17 cellular contexts compared by ENCODE assay signal in genomic region chr10:112385143-112385695, GRCh38. TPM values are rescaled to one million over a fixed set of nuclear protein-coding genes. Genes with fewer than 3 reads are reported as not detected.
DNase-seq lines count a peak whose midpoint lies in the region; ATAC-seq and TF ChIP-seq lines count a peak whose summit lies in the region.
"Had no signal": no experiment of that assay in that cellular context is flagged by ENCODE, and none has a peak within 500 bp of the region (broad histone marks: within the 10 kb centered on the region; RNA-seq: fewer than 3 reads in every experiment).

No MANE protein-coding gene starts in this region.

- H2BK120ac ChIP-seq in trophoblast cell (ENCODE audit: insufficient read depth, low read length, poor library complexity) (no peak overlapping the region), H9 (ENCODE audit: low read depth, low read length, poor library complexity, severe bottlenecking) (no peak overlapping the region)

- H3K27me3 ChIP-seq in CD4-positive, CD25-positive, alpha-beta regulatory T cell (ENCODE audit: control insufficient read depth, insufficient read depth, low read length): no peaks in the 10 kb centered on the region
- H3K27me3 ChIP-seq in PC-9 (ENCODE audit: insufficient read depth, low read depth) (no peaks in the 10 kb centered on the region), trophoblast cell (ENCODE audit: insufficient read depth, low read length) (no peaks in the 10 kb centered on the region), H9 (ENCODE audit: insufficient read depth, low read length) (no peaks in the 10 kb centered on the region)

- H3K36me3 Mint-ChIP-seq in CD4-positive, CD25-positive, alpha-beta regulatory T cell: peaks cover 21% of the 10 kb centered on the region
- no peaks in the 10 kb centered on the region for H3K36me3 Mint-ChIP-seq in H9 (ENCODE audit: insufficient read depth in 1 of 3, low read depth in 3 of 3)

- H3K56ac ChIP-seq in H9 (ENCODE audit: insufficient read length, low read depth, low read length): no peak overlapping the region

- H3T11ph ChIP-seq in H9 (ENCODE audit: low read length): no peak overlapping the region

- H3K4me1 ChIP-seq in CD4-positive, CD25-positive, alpha-beta regulatory T cell (ENCODE audit: control insufficient read depth, insufficient read depth, low read length, poor library complexity, severe bottlenecking): peaks cover 23% of the 10 kb centered on the region
- H3K4me1 ChIP-seq in PC-9 (replicated peaks; ENCODE audit: insufficient read depth) (peaks cover 88% of the 10 kb centered on the region), trophoblast cell (ENCODE audit: control insufficient read depth in 1 of 2, insufficient read depth in 2 of 2, low read length in 2 of 2) (peaks cover 14% of the 10 kb centered on the region in 2 experiments), H9 (ENCODE audit: insufficient read depth, low read length) (no peaks in the 10 kb centered on the region)

- no peak for ATAC-seq in CD4-positive, CD25-positive, alpha-beta regulatory T cell (ENCODE audit: low read depth in 2 of 2)

- H2BK12ac ChIP-seq in trophoblast cell (ENCODE audit: low read length) (no peak overlapping the region), H9 (ENCODE audit: insufficient read length, low read depth, low read length) (no peak overlapping the region)

- H3K4me3 Mint-ChIP-seq in CD4-positive, CD25-positive, alpha-beta regulatory T cell: peak overlapping the region in 1 of 4 donors; percentile 13
- no peak overlapping the region for H3K4me3 Mint-ChIP-seq in H9
- H3K4me3 Mint-ChIP-seq: CD14-positive monocyte had no signal

- intact Hi-C loops in PC-9 (cut with micrococcal nuclease; ENCODE audit: unreplicated experiment): no loop called here

- peaks cover 21% of the 10 kb centered on the region for H3K36me3 ChIP-seq in CD4-positive, CD25-positive, alpha-beta regulatory T cell (ENCODE audit: control insufficient read depth, insufficient read depth, low read length)
- H3K36me3 ChIP-seq in PC-9 (ENCODE audit: low read depth): peaks cover 4% of the 10 kb centered on the region; the same call in 1 of the 2 replicates
- no peaks in the 10 kb centered on the region for H3K36me3 ChIP-seq in trophoblast cell (ENCODE audit: control insufficient read depth in 1 of 2, insufficient read depth in 2 of 2, low read length in 2 of 2)

- no peak for DNase-seq in CD4-positive, CD25-positive, alpha-beta regulatory T cell
- DNase-seq in PC-9: no peak
- DNase-seq in erythroblast (lab: John Stamatoyannopoulos, UW): peak; percentile 9 to 34
- DNase-seq in trophoblast cell: peak; percentile 74 to 98
- DNase-seq in mucosa of gallbladder (ENCODE audit: low spot score): no peak
- no peak for DNase-seq in D341Med (ENCODE audit: low spot score)
- no peak for DNase-seq in SK-N-DZ (ENCODE audit: low spot score)
- DNase-seq in H9: no peak
- DNase-seq: GOT3; NCI-H1092; NCI-H1694; NCI-H345; NCI-H526 treated with DMSO at 0.1 percent for 48 hours; NK-92 treated with Interleukin-12 subunit alpha and Interleukin-12 subunit beta, amount 100 ng/mL, for 24 hours; OCI-M1 had no signal

- no peaks in the 10 kb centered on the region for H3K27me3 Mint-ChIP-seq in CD4-positive, CD25-positive, alpha-beta regulatory T cell
- H3K27me3 Mint-ChIP-seq in H9 (ENCODE audit: low read depth): no peaks in the 10 kb centered on the region; the same call in 1 of the 2 replicates

- no peak overlapping the region for H2BK5ac ChIP-seq in trophoblast cell (ENCODE audit: low read depth, low read length, poor library complexity)
- no peak overlapping the region for H2BK5ac ChIP-seq in H9 (ENCODE audit: insufficient read length, low read length)

- H2BK15ac ChIP-seq in H9 (ENCODE audit: low read depth, low read length): no peak overlapping the region

- no peaks in the 10 kb centered on the region for H3K9me3 Mint-ChIP-seq in CD4-positive, CD25-positive, alpha-beta regulatory T cell
- no peaks in the 10 kb centered on the region; a peak in 1 of 5 replicates for H3K9me3 Mint-ChIP-seq in H9
- H3K9me3 Mint-ChIP-seq: CD14-positive monocyte had no signal

- H4K12ac ChIP-seq in trophoblast cell (ENCODE audit: low read depth, low read length): no peak overlapping the region

- H3K4me3 ChIP-seq in CD4-positive, CD25-positive, alpha-beta regulatory T cell (ENCODE audit: low read depth, low read length): peak overlapping the region; percentile 16
- H3K4me3 ChIP-seq in PC-9: no peak overlapping the region
- H3K4me3 ChIP-seq in trophoblast cell (ENCODE audit: low read depth, low read length): no peak overlapping the region

- H3K4me1 Mint-ChIP-seq in CD4-positive, CD25-positive, alpha-beta regulatory T cell: peaks cover 53 to 90% (median 75%) of the 10 kb centered on the region in 4 donors
- H3K4me1 Mint-ChIP-seq in H9: 0 out of 4 replicates have a peak, but pooled peaks cover 0 to 2% of the 10 kb centered on the region in 2 experiments

- H3K79me1 ChIP-seq in trophoblast cell (ENCODE audit: low read length) (peaks cover 12% of the 10 kb centered on the region), H9 (ENCODE audit: insufficient read depth, low read depth, low read length, poor library complexity, severe bottlenecking) (no peaks in the 10 kb centered on the region)

- H4K91ac ChIP-seq in trophoblast cell (ENCODE audit: low read depth, low read length) (no peak overlapping the region), H9 (ENCODE audit: insufficient read length, low read depth, low read length) (no peak overlapping the region)

- no peak overlapping the region for H2BK20ac ChIP-seq in H9 (ENCODE audit: low read depth, low read length, poor library complexity, severe bottlenecking)

- H4K5ac ChIP-seq in H9 (ENCODE audit: insufficient read length, low read depth, low read length): no peak overlapping the region

- POLR2A ChIA-PET in PC-9 (lab: Charles Lee; ENCODE audit: unreplicated experiment): no interaction called here

- H3F3A ChIP-seq in PC-9 (ENCODE audit: insufficient read depth, low read depth): peaks cover 54% of the 10 kb centered on the region

- H3K27ac ChIP-seq in CD4-positive, CD25-positive, alpha-beta regulatory T cell (ENCODE audit: insufficient read depth, low read length, poor library complexity, severe bottlenecking): no peak overlapping the region
- H3K27ac ChIP-seq in PC-9 (peak overlapping the region; percentile 21; the same call in 1 of the 2 replicates), trophoblast cell (ENCODE audit: low read depth, low read length) (no peak overlapping the region), H9 (ENCODE audit: insufficient read length, low read depth, low read length) (no peak overlapping the region)
- H3K27ac ChIP-seq: KMS-11 had no signal

- H2AK5ac ChIP-seq in trophoblast cell (ENCODE audit: low read length): no peak overlapping the region
- no peak overlapping the region for H2AK5ac ChIP-seq in H9 (ENCODE audit: insufficient read length, low read length)

- CTCF ChIA-PET in PC-9 (lab: Charles Lee): no interaction called here

- H3K9me2 ChIP-seq in PC-9 (ENCODE audit: insufficient read depth): no peaks in the 10 kb centered on the region

- TF ChIP-seq POLR2A in erythroblast (IDR thresholded peaks at IDR 0.05; ENCODE audit: low read length): no peak

- H3K79me2 ChIP-seq in PC-9 (ENCODE audit: low read depth) (peaks cover 73% of the 10 kb centered on the region), trophoblast cell (ENCODE audit: control insufficient read depth, insufficient read depth, low read length, poor library complexity) (no peaks in the 10 kb centered on the region), H9 (ENCODE audit: insufficient read depth, low read length) (no peaks in the 10 kb centered on the region)

- H3K23ac ChIP-seq in trophoblast cell (ENCODE audit: low read length) (no peak overlapping the region), H9 (ENCODE audit: insufficient read length, low read depth, low read length) (no peak overlapping the region)

- no peak for TF ChIP-seq CTCF in PC-9 (conservative IDR thresholded peaks at IDR 0.05)
- no peak for TF ChIP-seq CTCF in H9 (conservative IDR thresholded peaks at IDR 0.05)

- H3K18ac ChIP-seq in trophoblast cell (ENCODE audit: low read length): no peak overlapping the region
- H3K18ac ChIP-seq in H9 (ENCODE audit: insufficient read length, low read depth, low read length): no peak overlapping the region

- H4K8ac ChIP-seq in trophoblast cell (ENCODE audit: low read depth, low read length) (no peak overlapping the region), H9 (replicated peaks; ENCODE audit: insufficient read length, low read depth, low read length) (no peak overlapping the region)

- H4K20me1 ChIP-seq in PC-9 (ENCODE audit: insufficient read depth): no peaks in the 10 kb centered on the region
- H4K20me1 ChIP-seq in H9 (ENCODE audit: control insufficient read depth, insufficient read depth, insufficient read length): no peaks in the 10 kb centered on the region

- no peaks in the 10 kb centered on the region for H3K23me2 ChIP-seq in H9 (ENCODE audit: insufficient read length, low read depth, low read length, poor library complexity, severe bottlenecking)

- no TSS peak for BruUV-seq in PC-9 (replicated peaks; lab: Mats Ljungman, UMichigan)

- H3K9ac ChIP-seq in trophoblast cell (ENCODE audit: low read length): no peak overlapping the region
- H3K9ac ChIP-seq in H9 (ENCODE audit: extremely low read depth, insufficient read length, low read length): no peak overlapping the region
- H3K9ac ChIP-seq: KMS-11 had no signal

- H3K4me2 ChIP-seq in PC-9 (no peak overlapping the region), trophoblast cell (ENCODE audit: low read length) (no peak overlapping the region), H9 (ENCODE audit: insufficient read depth, insufficient read length, low read length) (no peak overlapping the region)
- H3K4me2 ChIP-seq: KMS-11 had no signal

- H2AFZ ChIP-seq in PC-9 (no peak overlapping the region), trophoblast cell (ENCODE audit: insufficient read depth, low read length, poor library complexity) (no peak overlapping the region), H9 (ENCODE audit: low read length) (no peak overlapping the region)

- no CpG with 5 or more reads among the region's 4 CpGs for WGBS in trophoblast cell (ENCODE audit: extremely low coverage, insufficient coverage, insufficient read length)
- WGBS in H9 (ENCODE audit: extremely low coverage, insufficient read length, low lambda C conversion rate): no CpG with 5 or more reads among the region's 4 CpGs

- H3K14ac ChIP-seq in trophoblast cell (ENCODE audit: low read length) (no peak overlapping the region), H9 (ENCODE audit: insufficient read depth, low read length) (no peak overlapping the region)

- H3K9me3 ChIP-seq in CD4-positive, CD25-positive, alpha-beta regulatory T cell (ENCODE audit: control insufficient read depth in 2 of 2, low read length in 2 of 2): no peaks in the 10 kb centered on the region
- H3K9me3 ChIP-seq in PC-9 (ENCODE audit: insufficient read depth, low read depth) (no peaks in the 10 kb centered on the region), trophoblast cell (ENCODE audit: insufficient read depth, low read depth, low read length) (no peaks in the 10 kb centered on the region), H9 (ENCODE audit: control insufficient read depth, low read depth, low read length) (no peaks in the 10 kb centered on the region)

- H3K4ac ChIP-seq in trophoblast cell (ENCODE audit: low read depth, low read length) (no peak overlapping the region), H9 (ENCODE audit: low read depth, low read length) (no peak overlapping the region)

- H3K27ac Mint-ChIP-seq in CD4-positive, CD25-positive, alpha-beta regulatory T cell: peak overlapping the region; percentile 27 to 72 (median 55)
- H3K27ac Mint-ChIP-seq in H9: no peak overlapping the region

RNA-seq across cellular contexts. Expression of gene ACSL5, which starts 11.3 kb away (rescaled TPM):
- 63.7 TPM for total RNA-seq in CD4-positive, CD25-positive, alpha-beta regulatory T cell
- polyA plus RNA-seq in CD4-positive, CD25-positive, alpha-beta regulatory T cell: 10 to 100 TPM; 74.8 to 94.4 (median 80.9) TPM
- total RNA-seq in PC-9 (2021): 11.7 and 21.4 TPM in 2 replicates
- polyA plus RNA-seq in trophoblast cell (2013): 0.07 and 0.18 TPM in 2 replicates
- 34.1 TPM for total RNA-seq in mucosa of gallbladder
- polyA plus RNA-seq in SK-N-DZ (2014; cell fraction: cytosol; rRNA removed): 0.64 TPM in 1 of 2 replicates, not detected in the other
- polyA plus RNA-seq in SK-N-DZ (2014; cell fraction: nucleus; rRNA removed): not detected in 2 replicates
- total RNA-seq in H9 (2021): not detected in 2 replicates

Comparison
In these comparisons a context has a peak if more than half of its experiments do, and no peak if none do; other contexts are left out.
1. DNase-seq: peak in erythroblast (2 of 2) and trophoblast cell (2 of 2); none in CD4-positive, CD25-positive, alpha-beta regulatory T cell (0 of 3), PC-9 (0 of 2), mucosa of gallbladder (single experiment), D341Med (single experiment), SK-N-DZ (single experiment) and H9 (single experiment).
2. H3K27ac Mint-ChIP-seq: peak in CD4-positive, CD25-positive, alpha-beta regulatory T cell (3 of 3); none in H9 (0 of 3).
3. RNA of gene ACSL5, which starts 11.3 kb away (total RNA-seq): 63.7 TPM in CD4-positive, CD25-positive, alpha-beta regulatory T cell (single experiment), 34.1 TPM in mucosa of gallbladder (single experiment) and 11.7 to 21.4 TPM in PC-9; not detected in H9; every median in the first group is over 10 times any median in the second.